In the genomic region with DNA sequence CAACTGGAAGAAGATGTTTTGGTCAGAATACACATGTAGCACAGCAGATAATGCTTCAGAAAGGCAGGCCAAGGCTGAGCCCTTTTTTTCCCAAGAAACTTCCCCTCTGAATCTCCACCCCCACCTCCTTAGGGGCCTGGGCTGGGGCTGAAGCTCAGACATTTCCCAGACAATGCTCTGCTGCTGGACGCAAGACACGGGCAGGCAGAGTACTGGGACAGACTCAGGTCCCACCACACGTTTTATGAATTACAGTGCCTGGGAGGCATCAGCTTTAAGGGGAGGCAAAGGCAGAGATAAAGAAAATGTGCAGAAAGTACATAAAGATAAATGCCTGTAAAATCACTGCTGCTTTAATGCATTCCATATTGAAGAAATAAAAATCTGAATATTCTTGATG, we compare ENCODE assay signal across 23 cellular contexts.
DNase-seq lines count a peak whose midpoint lies in the region; ATAC-seq, FAIRE-seq and TF ChIP-seq lines count a peak whose summit lies in the region.
"Had no signal": no experiment of that assay in that cellular context is flagged by ENCODE, and none has a peak within 500 bp of the region (broad histone marks: within the 10 kb centered on the region; RNA-seq: fewer than 3 reads in every experiment).

No MANE protein-coding gene starts in this region.

- H3K27me3 ChIP-seq in bronchial epithelial cell (ENCODE audit: control insufficient read depth, insufficient read depth, low read length), result no peaks in the 10 kb centered on the region
- H3K27me3 ChIP-seq in SJCRH30, result no peaks in the 10 kb centered on the region
- H3K27me3 ChIP-seq: BLaER1, MG63 had no signal

- DNase-seq in left ventricle myocardium superior (no peak), cardiac septum (ENCODE audit: low spot score) (no peak), bronchial epithelial cell (ENCODE audit: low read depth) (no peak), mesothelial cell of epicardium (ENCODE audit: low spot score in 2 of 2, unreplicated experiment in 2 of 2) (no peak), GM10248 (ENCODE audit: extremely low spot score) (no peak), SJCRH30 (no peak)
- DNase-seq: CD4-positive, CD25-positive, alpha-beta regulatory T cell; DMS153; DND-41; GM23248; HCEC 1CT; IMR-90; KG1; MG63; NCI-H1694; NCI-H2029 treated with DMSO at 0.1 percent for 48 hours; NCI-H2227 treated with DMSO at 0.1 percent for 48 hours; NCI-H526 treated with DMSO at 0.1 percent for 48 hours; RPMI8226; SHP77 treated with DMSO at 0.1 percent for 48 hours had no signal

- no peak overlapping the region for H3K27ac ChIP-seq in SJCRH30
- H3K27ac ChIP-seq: BLaER1, GM23248 had no signal

- CTCF ChIA-PET in GM10248 (lab: Yijun Ruan, JAX), result interaction anchor here (0.7 kb wide), 1 partner anchor 24 kb away, joined by 3 read pairs; no protein-coding TSS in a partner anchor

- POLR2A ChIA-PET in GM10248 (lab: Yijun Ruan, JAX), result no interaction called here

- FAIRE-seq in bronchial epithelial cell (lab: Jason Lieb, UNC), result peak; percentile 7
- FAIRE-seq: GM18507 had no signal

- H3K4me1 ChIP-seq in SJCRH30, result no peaks in the 10 kb centered on the region
- H3K4me1 ChIP-seq: BLaER1 had no signal

- H3K4me3 ChIP-seq in bronchial epithelial cell (ENCODE audit: low read depth, low read length) (no peak overlapping the region), SJCRH30 (no peak overlapping the region)
- H3K4me3 ChIP-seq: BLaER1, GM23248, MG63 had no signal

- TF ChIP-seq CTCF in bronchial epithelial cell (IDR thresholded peaks at IDR 0.05; ENCODE audit: insufficient read depth, low read length, severe bottlenecking), result no peak
- TF ChIP-seq CTCF in mesothelial cell of epicardium (IDR thresholded peaks at IDR 0.05; ENCODE audit: unreplicated experiment), result no peak
- TF ChIP-seq CTCF in GM10248 (IDR thresholded peaks at IDR 0.05; ENCODE audit: control extremely low read depth, extremely low read depth, low read depth, missing control alignments), result no peak

- peaks cover 43% of the 10 kb centered on the region for H3K4me1 Mint-ChIP-seq in mesothelial cell of epicardium
- H3K4me1 Mint-ChIP-seq: CD4-positive, CD25-positive, alpha-beta regulatory T cell had no signal

- H3K9me3 Mint-ChIP-seq in mesothelial cell of epicardium, result peaks cover 3% of the 10 kb centered on the region
- H3K9me3 Mint-ChIP-seq: CD4-positive, CD25-positive, alpha-beta regulatory T cell had no signal

- intact Hi-C loops in left ventricle myocardium superior (cut with micrococcal nuclease) (no loop called here), cardiac septum (cut with DNase I) (no loop called here)

- no peaks in the 10 kb centered on the region for H3K36me3 Mint-ChIP-seq in mesothelial cell of epicardium
- H3K36me3 Mint-ChIP-seq: CD4-positive, CD25-positive, alpha-beta regulatory T cell had no signal

- no peaks in the 10 kb centered on the region for H3K27me3 Mint-ChIP-seq in mesothelial cell of epicardium (ENCODE audit: low read depth)
- H3K27me3 Mint-ChIP-seq: CD4-positive, CD25-positive, alpha-beta regulatory T cell had no signal

- H3K36me3 ChIP-seq in bronchial epithelial cell (ENCODE audit: control insufficient read depth, insufficient read depth, low read length), result no peaks in the 10 kb centered on the region
- H3K36me3 ChIP-seq in SJCRH30, result no peaks in the 10 kb centered on the region
- H3K36me3 ChIP-seq: BLaER1, MG63 had no signal

- ATAC-seq in left ventricle myocardium superior, result peak; percentile 39
- ATAC-seq in HG02588 (IDR thresholded peaks at IDR 0.05; ENCODE audit: unreplicated experiment), result no peak

- H3K4me3 Mint-ChIP-seq in mesothelial cell of epicardium, result no peak overlapping the region
- H3K4me3 Mint-ChIP-seq: CD4-positive, CD25-positive, alpha-beta regulatory T cell had no signal

- 0 out of 2 replicates have a peak, but pooled peaks cover 4% of the 10 kb centered on the region for H3K9me3 ChIP-seq in SJCRH30 (replicated peaks)
- H3K9me3 ChIP-seq: BLaER1, MG63 had no signal

- H3K27ac Mint-ChIP-seq in mesothelial cell of epicardium, result peak overlapping the region; percentile 78
- H3K27ac Mint-ChIP-seq: CD4-positive, CD25-positive, alpha-beta regulatory T cell had no signal
